15 cellular contexts compared by ENCODE assay signal in the genomic region with DNA sequence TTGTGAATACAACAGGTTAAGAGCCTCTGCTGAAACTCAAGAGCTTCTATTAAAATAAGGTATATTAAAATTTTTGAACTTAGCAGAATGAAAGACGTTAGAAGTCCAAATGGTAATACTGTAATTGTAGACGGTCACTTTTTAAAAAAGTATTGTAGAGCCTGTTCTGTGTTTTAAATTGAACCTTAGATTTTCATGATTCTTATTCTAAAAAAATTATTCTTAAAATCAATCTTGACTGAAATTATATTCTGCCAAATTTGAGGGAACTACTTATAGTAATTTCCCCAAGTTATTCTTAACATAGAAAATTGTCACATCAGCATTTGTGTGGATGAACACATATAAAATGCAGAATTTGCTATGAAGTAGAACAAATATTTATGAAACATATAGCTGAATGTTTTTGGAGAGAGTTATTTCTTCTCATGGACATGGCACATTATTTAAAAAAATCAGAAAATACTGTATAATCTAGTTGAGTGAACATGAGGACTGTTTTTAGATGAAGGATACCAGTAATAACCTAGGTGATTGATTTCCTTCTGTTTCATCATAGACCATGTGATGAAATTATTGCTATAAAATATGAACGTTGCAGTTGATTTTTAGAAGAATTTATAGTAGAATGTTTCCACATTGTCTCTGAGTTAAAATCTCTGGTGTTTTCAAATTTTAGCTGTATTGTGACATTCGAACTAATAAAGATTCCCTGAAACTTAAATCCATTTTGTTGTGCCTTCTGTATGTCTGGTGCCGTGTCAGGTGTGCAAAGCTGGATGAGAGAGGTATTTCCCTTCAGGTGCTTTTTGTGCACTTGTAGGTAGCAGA. TPM values are rescaled to one million over a fixed set of nuclear protein-coding genes. Genes with fewer than 3 reads are reported as not detected.
DNase-seq lines count a peak whose midpoint lies in the region; ATAC-seq, FAIRE-seq and TF ChIP-seq lines count a peak whose summit lies in the region.
"Had no signal": no experiment of that assay in that cellular context is flagged by ENCODE, and none has a peak within 500 bp of the region (broad histone marks: within the 10 kb centered on the region; RNA-seq: fewer than 3 reads in every experiment).

No MANE protein-coding gene starts in this region.

- H3K4me1 ChIP-seq in Loucy (ENCODE audit: insufficient read depth, low read length, poor library complexity, severe bottlenecking) (peaks cover 76% of the 10 kb centered on the region), K562 (replicated peaks in 1 of 2; ENCODE audit: control insufficient read depth in 2 of 2, insufficient read depth in 2 of 2, low read length in 2 of 2) (peaks cover 21 to 30% of the 10 kb centered on the region in 2 experiments)

- no peak overlapping the region for H3K27ac Mint-ChIP-seq in activated CD4-positive, alpha-beta T cell treated with anti-CD3 and anti-CD28 coated beads, Interleukin-2, amount 10 ng/mL, durations not matched to agents 7 days and 5 days
- H3K27ac Mint-ChIP-seq in activated CD4-positive, alpha-beta T cell treated with anti-CD3 and anti-CD28 coated beads for 36 hours: no peak overlapping the region
- H3K27ac Mint-ChIP-seq in neural crest cell (ENCODE audit: unreplicated experiment): no peak overlapping the region
- H3K27ac Mint-ChIP-seq: mesothelial cell of epicardium had no signal

- BruUV-seq in K562 (replicated peaks; lab: Mats Ljungman, UMichigan): no TSS peak

- H3K27me3 ChIP-seq in Loucy (ENCODE audit: insufficient read depth, low read length, poor library complexity, severe bottlenecking) (no peaks in the 10 kb centered on the region), K562 (ENCODE audit: control insufficient read depth in 2 of 2, insufficient read depth in 2 of 2, low read length in 2 of 2) (no peaks in the 10 kb centered on the region)
- H3K27me3 ChIP-seq: transverse colon had no signal

- no peak for FAIRE-seq in K562 (lab: Jason Lieb, UNC)
- FAIRE-seq in frontal cortex (lab: Jason Lieb, UNC): no peak
- no peak for FAIRE-seq in urothelium cell line (lab: Jason Lieb, UNC)

- in situ Hi-C loops in K562 (cut with MboI): no loop called here

- no peaks in the 10 kb centered on the region for H3K9me2 ChIP-seq in Loucy (replicated peaks; ENCODE audit: low read depth, low read length)

- TF ChIP-seq POLR2A in K562 (conservative IDR thresholded peaks at IDR 0.05): no peak

- peaks cover 34% of the 10 kb centered on the region for H4K20me1 ChIP-seq in Loucy (ENCODE audit: insufficient read depth, low read length, poor library complexity, severe bottlenecking)
- no peaks in the 10 kb centered on the region for H4K20me1 ChIP-seq in K562 (replicated peaks; ENCODE audit: control insufficient read depth, insufficient read depth, low read length)

- H3F3A ChIP-seq in Loucy (ENCODE audit: low read depth): no peaks in the 10 kb centered on the region

- H3K4me1 Mint-ChIP-seq in activated CD4-positive, alpha-beta T cell treated with anti-CD3 and anti-CD28 coated beads, Interleukin-2, amount 10 ng/mL, durations not matched to agents 7 days and 5 days: peaks cover 54% of the 10 kb centered on the region
- peaks cover 58% of the 10 kb centered on the region for H3K4me1 Mint-ChIP-seq in activated CD4-positive, alpha-beta T cell treated with anti-CD3 and anti-CD28 coated beads for 36 hours
- H3K4me1 Mint-ChIP-seq in neural crest cell: peaks cover 57% of the 10 kb centered on the region

- peak overlapping the region; percentile 88 for H3K4me2 ChIP-seq in Loucy (ENCODE audit: low read depth, low read length, poor library complexity, severe bottlenecking)
- H3K4me2 ChIP-seq in K562 (ENCODE audit: insufficient read depth, low read length): peak overlapping the region; percentile 99

- no peak for TF ChIP-seq RAD21 in K562 (CRISPR knock-in tag; conservative IDR thresholded peaks at IDR 0.05 in 1 of 2, IDR thresholded peaks at IDR 0.05 in 1 of 2)

- no peaks in the 10 kb centered on the region for H3K9me3 Mint-ChIP-seq in activated CD4-positive, alpha-beta T cell treated with anti-CD3 and anti-CD28 coated beads, Interleukin-2, amount 10 ng/mL, durations not matched to agents 7 days and 5 days
- no peaks in the 10 kb centered on the region for H3K9me3 Mint-ChIP-seq in activated CD4-positive, alpha-beta T cell treated with anti-CD3 and anti-CD28 coated beads for 36 hours (ENCODE audit: low read depth)
- H3K9me3 Mint-ChIP-seq in neural crest cell: no peaks in the 10 kb centered on the region
- H3K9me3 Mint-ChIP-seq: mesothelial cell of epicardium had no signal

- POLR2A ChIA-PET in activated CD4-positive, alpha-beta T cell treated with anti-CD3 and anti-CD28 coated beads, Interleukin-2, amount 10 ng/mL, durations not matched to agents 7 days and 5 days (lab: Charles Lee): no interaction called here
- POLR2A ChIA-PET in activated CD4-positive, alpha-beta T cell treated with anti-CD3 and anti-CD28 coated beads for 36 hours (lab: Charles Lee): no interaction called here
- POLR2A ChIA-PET in K562 (lab: Yijun Ruan, JAX): interaction anchor here (0.6 to 3.7 kb wide), 6 partner anchors 8 to 297 kb away, joined by 3 to 19 read pairs (median 4); partner anchors contain the start of gene SLC2A12

- H3K79me2 ChIP-seq in Loucy (ENCODE audit: insufficient read depth, low read length) (peaks cover 72% of the 10 kb centered on the region), K562 (ENCODE audit: control insufficient read depth, insufficient read depth, low read length) (peaks cover 89% of the 10 kb centered on the region)

- peak; percentile 58 for TF ChIP-seq EP300 in K562 (IDR thresholded peaks at IDR 0.05; ENCODE audit: low read length)

- no peak for ATAC-seq in activated CD4-positive, alpha-beta T cell treated with anti-CD3 and anti-CD28 coated beads for 36 hours
- ATAC-seq in K562 (no peak), left colon (no peak)

- H3K36me3 ChIP-seq in Loucy (ENCODE audit: insufficient read depth, low read length): no peaks in the 10 kb centered on the region
- H3K36me3 ChIP-seq in K562 (ENCODE audit: control insufficient read depth, insufficient read depth, low read length): peaks cover 12% of the 10 kb centered on the region; the same call in 2 of the 3 replicates
- H3K36me3 ChIP-seq: prostate gland, transverse colon had no signal

- peaks cover 3% of the 10 kb centered on the region for H3K36me3 Mint-ChIP-seq in activated CD4-positive, alpha-beta T cell treated with anti-CD3 and anti-CD28 coated beads, Interleukin-2, amount 10 ng/mL, durations not matched to agents 7 days and 5 days (ENCODE audit: low read depth)
- H3K36me3 Mint-ChIP-seq in activated CD4-positive, alpha-beta T cell treated with anti-CD3 and anti-CD28 coated beads for 36 hours (ENCODE audit: low read depth): no peaks in the 10 kb centered on the region
- no peaks in the 10 kb centered on the region for H3K36me3 Mint-ChIP-seq in neural crest cell (ENCODE audit: low read depth)

- no peaks in the 10 kb centered on the region for H3K9me1 ChIP-seq in K562 (ENCODE audit: control insufficient read depth, insufficient read depth, low read length)

- H3K27ac ChIP-seq in K562 (ENCODE audit: extremely low read depth, low read depth, low read length): peak overlapping the region; percentile 87
- H3K27ac ChIP-seq: prostate gland, transverse colon had no signal

- no peak for DNase-seq in activated CD4-positive, alpha-beta T cell treated with anti-CD3 and anti-CD28 coated beads, Interleukin-2, amount 10 ng/mL, durations not matched to agents 7 days and 5 days
- no peak for DNase-seq in activated CD4-positive, alpha-beta T cell treated with anti-CD3 and anti-CD28 coated beads for 36 hours
- DNase-seq in K562 (ENCODE audit: extremely low read depth in 1 of 4, low spot score in 3 of 4): no peak
- DNase-seq in neural crest cell (ENCODE audit: low read depth, low spot score): no peak
- no peak for DNase-seq in left colon
- no peak for DNase-seq in frontal cortex (ENCODE audit: low spot score in 2 of 2)
- no peak for DNase-seq in urothelium cell line (ENCODE audit: low spot score)
- DNase-seq: cortex of kidney, DMS79, MV-4-11, T-helper 9 cell, transverse colon had no signal

- H3K9me3 ChIP-seq in Loucy (ENCODE audit: insufficient read depth, low read depth, low read length) (no peaks in the 10 kb centered on the region), K562 (replicated peaks; ENCODE audit: control insufficient read depth, insufficient read depth, low read depth, low read length) (no peaks in the 10 kb centered on the region)
- H3K9me3 ChIP-seq: prostate gland, transverse colon had no signal

- 5% methylated on average over 5 of the region's 5 CpGs for WGBS in K562 (ENCODE audit: insufficient coverage, low coverage, missing lambda C conversion rate)

- intact Hi-C loops in activated CD4-positive, alpha-beta T cell treated with anti-CD3 and anti-CD28 coated beads for 36 hours (cut with DNase I, micrococcal nuclease): loop anchor here in 1 of 2 experiments (10.0 kb wide), 1 partner anchor 1141 kb away; the partner anchor contains the start of gene RPS12
- intact Hi-C loops in K562 (cut with micrococcal nuclease) (loop anchor here (10.0 kb wide), 1 partner anchor 1229 kb away; the partner anchor contains the start of gene MYB), left colon (cut with DNase I, micrococcal nuclease) (no loop called here)

- peak overlapping the region; percentile 83 for H3K9ac ChIP-seq in Loucy (ENCODE audit: low read depth, low read length, poor library complexity, severe bottlenecking)
- peak overlapping the region in 1 of 2 experiments; percentile 73; a peak in 3 of 4 replicates for H3K9ac ChIP-seq in K562 (ENCODE audit: insufficient read depth in 1 of 2, low read depth in 2 of 2, low read length in 2 of 2)

- CTCF ChIA-PET in activated CD4-positive, alpha-beta T cell treated with anti-CD3 and anti-CD28 coated beads, Interleukin-2, amount 10 ng/mL, durations not matched to agents 7 days and 5 days (lab: Charles Lee): interaction anchor here (1.1 kb wide), 2 partner anchors 15 to 36 kb away, joined by 3 to 4 read pairs; no protein-coding TSS in a partner anchor
- CTCF ChIA-PET in activated CD4-positive, alpha-beta T cell treated with anti-CD3 and anti-CD28 coated beads for 36 hours (lab: Charles Lee): interaction anchor here (1.1 to 4.6 kb wide), 5 partner anchors 10 to 156 kb away, joined by 3 to 30 read pairs (median 6); no protein-coding TSS in a partner anchor
- CTCF ChIA-PET in K562 (lab: Yijun Ruan, JAX; ENCODE audit: low intra/inter-chr PET ratio): no interaction called here

- H2AFZ ChIP-seq in Loucy (ENCODE audit: low read length) (no peak overlapping the region), K562 (ENCODE audit: low read depth, low read length) (no peak overlapping the region)

- H3K4me3 ChIP-seq in Loucy (ENCODE audit: low read length, poor library complexity, severe bottlenecking) (peak overlapping the region; percentile 76), K562 (peak overlapping the region; percentile 92)
- H3K4me3 ChIP-seq: prostate gland, transverse colon had no signal

- H3K27me3 Mint-ChIP-seq in activated CD4-positive, alpha-beta T cell treated with anti-CD3 and anti-CD28 coated beads, Interleukin-2, amount 10 ng/mL, durations not matched to agents 7 days and 5 days: no peaks in the 10 kb centered on the region
- no peaks in the 10 kb centered on the region for H3K27me3 Mint-ChIP-seq in activated CD4-positive, alpha-beta T cell treated with anti-CD3 and anti-CD28 coated beads for 36 hours
- H3K27me3 Mint-ChIP-seq in neural crest cell (ENCODE audit: low read depth): peaks cover 2% of the 10 kb centered on the region

- peak overlapping the region; percentile 45 for H3K4me3 Mint-ChIP-seq in activated CD4-positive, alpha-beta T cell treated with anti-CD3 and anti-CD28 coated beads, Interleukin-2, amount 10 ng/mL, durations not matched to agents 7 days and 5 days
- no peak overlapping the region for H3K4me3 Mint-ChIP-seq in activated CD4-positive, alpha-beta T cell treated with anti-CD3 and anti-CD28 coated beads for 36 hours
- peak overlapping the region; percentile 97 for H3K4me3 Mint-ChIP-seq in neural crest cell

- TF ChIP-seq CTCF in Loucy (conservative IDR thresholded peaks at IDR 0.05; ENCODE audit: low read length) (no peak), K562 (IDR thresholded peaks at IDR 0.05 in 2 of 3, conservative IDR thresholded peaks at IDR 0.05 in 1 of 3; ENCODE audit: insufficient read depth in 2 of 3, low read depth in 1 of 3, low read length in 3 of 3) (no peak), neural crest cell (conservative IDR thresholded peaks at IDR 0.05) (no peak)

RNA-seq across cellular contexts. Expression of gene TBPL1, which starts 2.8 kb away (rescaled TPM):
- total RNA-seq in activated CD4-positive, alpha-beta T cell treated with anti-CD3 and anti-CD28 coated beads, Interleukin-2, amount 10 ng/mL, durations not matched to agents 7 days and 5 days: 10 to 100 TPM; 26.0 to 34.9 TPM
- 10 to 100 TPM; 32.2 to 33.9 TPM for total RNA-seq in activated CD4-positive, alpha-beta T cell treated with anti-CD3 and anti-CD28 coated beads for 36 hours
- total RNA-seq in K562 (2011; cell fraction: chromatin; rRNA removed; ENCODE audit: low replicate concordance): 34.2 and 47.0 TPM in 2 replicates
- 15.3 and 15.9 TPM in 2 replicates for total RNA-seq in K562 (2011; cell fraction: nucleolus; rRNA removed)
- 30.6 and 43.0 TPM in 2 replicates for total RNA-seq in K562 (2011; cell fraction: nucleoplasm; rRNA removed)
- total RNA-seq in K562 (2014; rRNA removed) (78.1 and 103 TPM in 2 replicates), K562 (2014; rRNA removed; fragmentation: Illumina TruSeq; extraction: Trizol) (130 and 152 TPM in 2 replicates), K562 (2015; rRNA removed; fragmentation: Illumina TruSeq; extraction: Trizol) (93.9 and 100 TPM in 2 replicates), K562 (2021) (117 and 122 TPM in 2 replicates), neural crest cell (50.2 and 53.2 TPM in 2 replicates), left colon (10 to 100 TPM; 18.2 to 22.2 TPM), frontal cortex (29.3 TPM)
- polyA plus RNA-seq in K562 (2011; rRNA removed) (97.4 and 152 TPM in 2 replicates), K562 (2014; fragmentation: Illumina TruSeq; extraction: Trizol) (99.2 and 119 TPM in 2 replicates), K562 (2014; fragmentation: Nextera tagmentation; extraction: Ambion mirVana) (100 to 1,000 TPM; 107 to 147 TPM), K562 (2014; rRNA removed) (105 and 172 TPM in 2 replicates)
- 36.3 and 53.2 TPM in 2 replicates for polyA plus RNA-seq in K562 (2011; cell fraction: cytosol; rRNA removed)
- 72.5 and 93.1 TPM in 2 replicates for polyA plus RNA-seq in K562 (2011; cell fraction: nucleus; rRNA removed)
- polyA plus RNA-seq in K562 (2012): 112 and 178 TPM in 2 replicates
- polyA minus RNA-seq in K562 (2011; rRNA and poly(A)+ RNA removed): 67.4 and 91.3 TPM in 2 replicates
- 29.2 and 63.0 TPM in 2 replicates for polyA minus RNA-seq in K562 (2011; cell fraction: cytosol; rRNA and poly(A)+ RNA removed)
- polyA minus RNA-seq in K562 (2011; cell fraction: nucleus; rRNA and poly(A)+ RNA removed): 16.3 and 20.2 TPM in 2 replicates
